2 cellular contexts compared by ENCODE assay signal in the genomic region with DNA sequence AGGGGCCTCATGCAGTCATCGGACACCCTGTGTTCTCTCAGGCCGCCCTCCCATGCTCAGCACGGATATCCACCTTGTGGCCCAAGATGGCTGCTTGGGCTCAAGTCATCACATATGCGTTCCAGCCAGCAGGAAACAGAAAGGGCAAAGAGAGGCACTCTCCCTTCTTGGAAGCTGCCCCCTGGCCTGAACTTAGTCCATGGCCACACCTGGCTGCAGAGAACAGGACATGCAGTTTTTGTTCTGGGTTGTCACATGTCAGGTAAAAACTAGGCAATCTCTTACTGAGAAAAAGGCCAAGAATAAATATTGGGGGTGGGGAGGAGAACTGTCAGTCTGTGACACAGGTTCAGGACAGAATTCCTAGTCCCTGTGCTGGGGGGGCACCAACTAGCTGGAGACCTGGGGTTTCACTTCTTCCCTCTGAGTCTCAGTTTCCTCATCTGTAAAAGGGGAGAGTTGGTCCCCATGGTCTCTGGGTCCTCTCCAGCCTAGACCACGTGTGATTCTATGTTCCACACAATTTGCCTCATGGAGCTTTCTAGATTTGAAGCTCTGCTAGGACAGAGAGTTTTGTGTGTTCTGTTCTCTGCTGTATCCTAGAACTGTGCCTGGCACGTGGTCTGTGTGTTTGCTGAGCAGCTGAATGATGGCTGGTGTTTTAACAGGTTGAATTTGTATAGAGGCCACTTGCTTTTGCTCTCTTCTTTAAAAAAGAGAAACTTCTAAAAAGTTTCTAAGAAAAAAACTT.
TF ChIP-seq lines count a peak whose summit lies in the region.

No MANE protein-coding gene starts in this region.

TF ChIP-seq in GM23338, 12 proteins besides CTCF, POLR2A, EP300 and RAD21 (continues in another document):
- no peak for TF ChIP-seq REST (IDR thresholded peaks at IDR 0.05; ENCODE audit: unreplicated experiment)
- TF ChIP-seq EZH2phosphoT487 (IDR thresholded peaks at IDR 0.05; ENCODE audit: unreplicated experiment), result no peak
- TF ChIP-seq ZNF462 (CRISPR knock-in tag; IDR thresholded peaks at IDR 0.05), result no peak
- no peak for TF ChIP-seq NANOG (IDR thresholded peaks at IDR 0.05; ENCODE audit: borderline replicate concordance)
- TF ChIP-seq CREB1 (CRISPR knock-in tag; IDR thresholded peaks at IDR 0.05; ENCODE audit: low read depth), result no peak
- no peak for TF ChIP-seq EZH2 (IDR thresholded peaks at IDR 0.05; ENCODE audit: low read depth, unreplicated experiment)
- TF ChIP-seq STAT1 (IDR thresholded peaks at IDR 0.05; ENCODE audit: unreplicated experiment), result no peak
- TF ChIP-seq ZNF114 (CRISPR knock-in tag; IDR thresholded peaks at IDR 0.05), result no peak
- TF ChIP-seq JUNB (IDR thresholded peaks at IDR 0.05; ENCODE audit: unreplicated experiment), result no peak

TF ChIP-seq in WTC11, 78 proteins besides CTCF, POLR2A, EP300 and RAD21 (continued from another document):
- TF ChIP-seq CBFB (CRISPR knock-in tag; IDR thresholded peaks at IDR 0.05; ENCODE audit: low read depth), result no peak
- no peak for TF ChIP-seq MXD4 (CRISPR knock-in tag; IDR thresholded peaks at IDR 0.05; ENCODE audit: borderline replicate concordance)
- TF ChIP-seq ATF6 (CRISPR knock-in tag; IDR thresholded peaks at IDR 0.05), result no peak
- no peak for TF ChIP-seq HMGXB4 (CRISPR knock-in tag; IDR thresholded peaks at IDR 0.05)
- TF ChIP-seq, protein P1, sequence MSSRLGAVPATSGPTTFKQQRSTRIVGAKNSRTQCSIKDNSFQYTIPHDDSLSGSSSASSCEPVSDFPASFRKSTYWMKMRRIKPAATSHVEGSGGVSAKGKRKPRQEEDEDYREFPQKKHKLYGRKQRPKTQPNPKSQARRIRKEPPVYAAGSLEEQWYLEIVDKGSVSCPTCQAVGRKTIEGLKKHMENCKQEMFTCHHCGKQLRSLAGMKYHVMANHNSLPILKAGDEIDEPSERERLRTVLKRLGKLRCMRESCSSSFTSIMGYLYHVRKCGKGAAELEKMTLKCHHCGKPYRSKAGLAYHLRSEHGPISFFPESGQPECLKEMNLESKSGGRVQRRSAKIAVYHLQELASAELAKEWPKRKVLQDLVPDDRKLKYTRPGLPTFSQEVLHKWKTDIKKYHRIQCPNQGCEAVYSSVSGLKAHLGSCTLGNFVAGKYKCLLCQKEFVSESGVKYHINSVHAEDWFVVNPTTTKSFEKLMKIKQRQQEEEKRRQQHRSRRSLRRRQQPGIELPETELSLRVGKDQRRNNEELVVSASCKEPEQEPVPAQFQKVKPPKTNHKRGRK (CRISPR knock-in tag; IDR thresholded peaks at IDR 0.05; ENCODE audit: borderline replicate concordance), result no peak
- TF ChIP-seq, protein P2, sequence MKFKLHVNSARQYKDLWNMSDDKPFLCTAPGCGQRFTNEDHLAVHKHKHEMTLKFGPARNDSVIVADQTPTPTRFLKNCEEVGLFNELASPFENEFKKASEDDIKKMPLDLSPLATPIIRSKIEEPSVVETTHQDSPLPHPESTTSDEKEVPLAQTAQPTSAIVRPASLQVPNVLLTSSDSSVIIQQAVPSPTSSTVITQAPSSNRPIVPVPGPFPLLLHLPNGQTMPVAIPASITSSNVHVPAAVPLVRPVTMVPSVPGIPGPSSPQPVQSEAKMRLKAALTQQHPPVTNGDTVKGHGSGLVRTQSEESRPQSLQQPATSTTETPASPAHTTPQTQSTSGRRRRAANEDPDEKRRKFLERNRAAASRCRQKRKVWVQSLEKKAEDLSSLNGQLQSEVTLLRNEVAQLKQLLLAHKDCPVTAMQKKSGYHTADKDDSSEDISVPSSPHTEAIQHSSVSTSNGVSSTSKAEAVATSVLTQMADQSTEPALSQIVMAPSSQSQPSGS (CRISPR knock-in tag; IDR thresholded peaks at IDR 0.05; ENCODE audit: borderline replicate concordance, low read depth), result no peak
- TF ChIP-seq ZNF416 (CRISPR knock-in tag; IDR thresholded peaks at IDR 0.05), result no peak
- TF ChIP-seq, protein P3, sequence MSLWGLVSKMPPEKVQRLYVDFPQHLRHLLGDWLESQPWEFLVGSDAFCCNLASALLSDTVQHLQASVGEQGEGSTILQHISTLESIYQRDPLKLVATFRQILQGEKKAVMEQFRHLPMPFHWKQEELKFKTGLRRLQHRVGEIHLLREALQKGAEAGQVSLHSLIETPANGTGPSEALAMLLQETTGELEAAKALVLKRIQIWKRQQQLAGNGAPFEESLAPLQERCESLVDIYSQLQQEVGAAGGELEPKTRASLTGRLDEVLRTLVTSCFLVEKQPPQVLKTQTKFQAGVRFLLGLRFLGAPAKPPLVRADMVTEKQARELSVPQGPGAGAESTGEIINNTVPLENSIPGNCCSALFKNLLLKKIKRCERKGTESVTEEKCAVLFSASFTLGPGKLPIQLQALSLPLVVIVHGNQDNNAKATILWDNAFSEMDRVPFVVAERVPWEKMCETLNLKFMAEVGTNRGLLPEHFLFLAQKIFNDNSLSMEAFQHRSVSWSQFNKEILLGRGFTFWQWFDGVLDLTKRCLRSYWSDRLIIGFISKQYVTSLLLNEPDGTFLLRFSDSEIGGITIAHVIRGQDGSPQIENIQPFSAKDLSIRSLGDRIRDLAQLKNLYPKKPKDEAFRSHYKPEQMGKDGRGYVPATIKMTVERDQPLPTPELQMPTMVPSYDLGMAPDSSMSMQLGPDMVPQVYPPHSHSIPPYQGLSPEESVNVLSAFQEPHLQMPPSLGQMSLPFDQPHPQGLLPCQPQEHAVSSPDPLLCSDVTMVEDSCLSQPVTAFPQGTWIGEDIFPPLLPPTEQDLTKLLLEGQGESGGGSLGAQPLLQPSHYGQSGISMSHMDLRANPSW (CRISPR knock-in tag; conservative IDR thresholded peaks at IDR 0.05; ENCODE audit: low read depth), result no peak
